In the genomic region with DNA sequence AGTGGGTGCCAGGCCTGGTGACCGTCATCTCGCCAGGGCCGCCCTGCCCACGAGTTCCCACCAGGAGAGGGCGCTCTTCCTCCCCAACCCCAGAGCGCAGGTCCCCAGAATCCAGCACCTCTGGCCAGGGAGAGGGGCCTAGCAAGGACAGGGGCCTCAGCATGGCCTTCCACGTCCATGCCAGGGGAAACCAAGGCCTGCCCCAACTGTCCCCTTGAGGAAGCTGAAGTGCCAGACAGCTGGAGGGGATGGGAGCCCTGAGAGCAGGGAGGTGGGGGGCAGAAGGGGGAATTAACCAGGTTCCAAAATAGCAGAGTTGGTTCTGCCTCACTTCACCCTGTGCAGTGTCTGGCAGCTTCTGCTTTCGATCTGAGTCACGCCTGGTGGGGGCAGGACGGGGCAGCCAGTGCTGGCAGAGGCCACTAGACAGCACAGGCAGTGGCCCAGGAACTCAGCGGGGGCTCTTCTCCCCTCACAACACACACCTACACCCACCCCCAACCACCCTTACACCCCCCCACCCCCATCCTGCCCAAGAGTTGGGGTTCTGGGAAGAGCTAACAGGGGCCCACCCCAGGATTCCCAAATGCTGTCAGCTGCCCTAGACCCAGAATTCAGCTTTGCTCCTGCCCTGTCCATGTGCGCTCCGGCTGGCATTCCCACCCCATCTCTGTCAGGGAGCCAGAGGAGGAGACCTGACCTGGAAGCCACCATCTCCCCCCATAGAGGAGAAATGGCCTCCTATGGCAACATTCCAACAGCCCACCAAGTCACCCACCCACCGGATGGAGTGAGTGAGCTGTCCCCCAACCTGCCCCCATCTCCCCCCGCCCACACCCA, we compare ENCODE assay signal across 8 cellular contexts. TPM values are rescaled to one million over a fixed set of nuclear protein-coding genes. Genes with fewer than 3 reads are reported as not detected.
DNase-seq lines count a peak whose midpoint lies in the region; ATAC-seq, FAIRE-seq and TF ChIP-seq lines count a peak whose summit lies in the region.

No MANE protein-coding gene starts in this region.

- H2AFZ ChIP-seq in GM23338: 0 out of 2 replicates have a peak overlapping the region, but pooled peaks have one; percentile 56

- H3K4me3 Mint-ChIP-seq in GM23338: no peak overlapping the region
- H3K4me3 Mint-ChIP-seq in chondrocyte (ENCODE audit: unreplicated experiment): no peak overlapping the region

- H3K27ac Mint-ChIP-seq in GM23338 (no peak overlapping the region), chondrocyte (ENCODE audit: unreplicated experiment) (peak overlapping the region; percentile 81)

- H3K4me1 ChIP-seq in GM23338 (ENCODE audit: insufficient read depth) (peaks cover 6% of the 10 kb centered on the region; the same call in 1 of the 2 replicates), left lung (peaks cover 20 to 51% of the 10 kb centered on the region in 2 donors)

- no peaks in the 10 kb centered on the region for H3K27me3 ChIP-seq in GM23338 (ENCODE audit: insufficient read depth)
- H3K27me3 ChIP-seq in left lung: no peaks in the 10 kb centered on the region

- no peaks in the 10 kb centered on the region for H3K36me3 ChIP-seq in GM23338 (ENCODE audit: insufficient read depth)
- peaks cover 0 to 10% of the 10 kb centered on the region in 2 donors for H3K36me3 ChIP-seq in left lung

- no peaks in the 10 kb centered on the region for H4K20me1 ChIP-seq in GM23338 (replicated peaks; ENCODE audit: insufficient read depth)

- peaks cover 11% of the 10 kb centered on the region for H3K4me1 Mint-ChIP-seq in GM23338
- H3K4me1 Mint-ChIP-seq in chondrocyte (ENCODE audit: low read depth): peaks cover 32% of the 10 kb centered on the region

- no peaks in the 10 kb centered on the region for H3F3A ChIP-seq in GM23338 (replicated peaks; ENCODE audit: low read depth)

- H3K9me3 ChIP-seq in left lung: no peaks in the 10 kb centered on the region

- H3K9me2 ChIP-seq in GM23338 (ENCODE audit: insufficient read depth): no peaks in the 10 kb centered on the region

- ATAC-seq in GM23338 (peak; percentile 95), left lung (peak; percentile 87)

- H3K9me3 Mint-ChIP-seq in GM23338 (no peaks in the 10 kb centered on the region), chondrocyte (ENCODE audit: low read depth) (no peaks in the 10 kb centered on the region)

- DNase-seq in GM12892 (ENCODE audit: insufficient read length) (peak; percentile 91), GM23338 (ENCODE audit: low spot score) (peak; percentile 84), LHCN-M2 (ENCODE audit: low read depth) (peak; percentile 65), chondrocyte (ENCODE audit: low spot score) (no peak), left lung (peak; percentile 90 to 91), LoVo (ENCODE audit: low spot score) (no peak)
- peak; percentile 15 for DNase-seq in stimulated activated CD8-positive, alpha-beta memory T cell treated with anti-CD3 and anti-CD28 coated beads, Interleukin-12 subunit alpha, Interleukin-12 subunit beta, amount 100 ng/mL, for 1 hour (ENCODE audit: low read depth)

- H3K27me3 Mint-ChIP-seq in GM23338 (ENCODE audit: insufficient read depth, low read depth, poor library complexity) (peaks cover 8% of the 10 kb centered on the region), chondrocyte (ENCODE audit: low read depth) (no peaks in the 10 kb centered on the region)

- TF ChIP-seq CTCF in GM23338 (conservative IDR thresholded peaks at IDR 0.05; ENCODE audit: low read depth in 2 of 2) (peak; percentile 81 to 98), WI38 (IDR thresholded peaks at IDR 0.05; ENCODE audit: low read depth, low read length) (peak; percentile 80), chondrocyte (IDR thresholded peaks at IDR 0.05) (peak; percentile 83), left lung (IDR thresholded peaks at IDR 0.05) (peak; percentile 65 to 89)

- peak; percentile 57 for TF ChIP-seq POLR2A in GM12892 (IDR thresholded peaks at IDR 0.05; ENCODE audit: low read depth, low read length)

- intact Hi-C loops in left lung (cut with DNase I): no loop called here

- H3K36me3 Mint-ChIP-seq in GM23338 (ENCODE audit: low read depth) (no peaks in the 10 kb centered on the region), chondrocyte (ENCODE audit: low read depth) (no peaks in the 10 kb centered on the region)

- no peak overlapping the region for H3K4me2 ChIP-seq in GM23338

- no peaks in the 10 kb centered on the region for H3K79me2 ChIP-seq in GM23338 (replicated peaks; ENCODE audit: insufficient read depth)

- peak; percentile 99 for FAIRE-seq in GM12892 (lab: Jason Lieb, UNC)

- H3K4me3 ChIP-seq in GM23338 (no peak overlapping the region), WI38 (ENCODE audit: low read depth, low read length) (no peak overlapping the region), left lung (no peak overlapping the region)

- no peak overlapping the region for H3K27ac ChIP-seq in GM23338 (ENCODE audit: low read depth)
- H3K27ac ChIP-seq in left lung: peak overlapping the region; percentile 72 to 76

TF ChIP-seq in GM23338, 12 proteins besides CTCF, POLR2A, EP300 and RAD21 (continues in another document):
- TF ChIP-seq POLR2AphosphoS5 (IDR thresholded peaks at IDR 0.05; ENCODE audit: low read depth) (no peak), EZH2 (IDR thresholded peaks at IDR 0.05; ENCODE audit: low read depth, unreplicated experiment) (no peak), ZNF114 (CRISPR knock-in tag; IDR thresholded peaks at IDR 0.05) (no peak), NANOG (IDR thresholded peaks at IDR 0.05; ENCODE audit: borderline replicate concordance) (no peak), STAT1 (IDR thresholded peaks at IDR 0.05; ENCODE audit: unreplicated experiment) (no peak), EZH2phosphoT487 (IDR thresholded peaks at IDR 0.05; ENCODE audit: unreplicated experiment) (no peak), ZNF331 (CRISPR knock-in tag; IDR thresholded peaks at IDR 0.05; ENCODE audit: low read depth) (no peak), JUNB (IDR thresholded peaks at IDR 0.05; ENCODE audit: unreplicated experiment) (no peak)
- TF ChIP-seq, protein P1, sequence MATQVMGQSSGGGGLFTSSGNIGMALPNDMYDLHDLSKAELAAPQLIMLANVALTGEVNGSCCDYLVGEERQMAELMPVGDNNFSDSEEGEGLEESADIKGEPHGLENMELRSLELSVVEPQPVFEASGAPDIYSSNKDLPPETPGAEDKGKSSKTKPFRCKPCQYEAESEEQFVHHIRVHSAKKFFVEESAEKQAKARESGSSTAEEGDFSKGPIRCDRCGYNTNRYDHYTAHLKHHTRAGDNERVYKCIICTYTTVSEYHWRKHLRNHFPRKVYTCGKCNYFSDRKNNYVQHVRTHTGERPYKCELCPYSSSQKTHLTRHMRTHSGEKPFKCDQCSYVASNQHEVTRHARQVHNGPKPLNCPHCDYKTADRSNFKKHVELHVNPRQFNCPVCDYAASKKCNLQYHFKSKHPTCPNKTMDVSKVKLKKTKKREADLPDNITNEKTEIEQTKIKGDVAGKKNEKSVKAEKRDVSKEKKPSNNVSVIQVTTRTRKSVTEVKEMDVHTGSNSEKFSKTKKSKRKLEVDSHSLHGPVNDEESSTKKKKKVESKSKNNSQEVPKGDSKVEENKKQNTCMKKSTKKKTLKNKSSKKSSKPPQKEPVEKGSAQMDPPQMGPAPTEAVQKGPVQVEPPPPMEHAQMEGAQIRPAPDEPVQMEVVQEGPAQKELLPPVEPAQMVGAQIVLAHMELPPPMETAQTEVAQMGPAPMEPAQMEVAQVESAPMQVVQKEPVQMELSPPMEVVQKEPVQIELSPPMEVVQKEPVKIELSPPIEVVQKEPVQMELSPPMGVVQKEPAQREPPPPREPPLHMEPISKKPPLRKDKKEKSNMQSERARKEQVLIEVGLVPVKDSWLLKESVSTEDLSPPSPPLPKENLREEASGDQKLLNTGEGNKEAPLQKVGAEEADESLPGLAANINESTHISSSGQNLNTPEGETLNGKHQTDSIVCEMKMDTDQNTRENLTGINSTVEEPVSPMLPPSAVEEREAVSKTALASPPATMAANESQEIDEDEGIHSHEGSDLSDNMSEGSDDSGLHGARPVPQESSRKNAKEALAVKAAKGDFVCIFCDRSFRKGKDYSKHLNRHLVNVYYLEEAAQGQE (IDR thresholded peaks at IDR 0.05; ENCODE audit: unreplicated experiment): no peak

RNA-seq across cellular contexts. Expression of a gene that starts 29.2 kb away (rescaled TPM):
- polyA plus RNA-seq in GM12892 (2012; ENCODE audit: missing spikeins): 55.3 TPM
- total RNA-seq in GM23338 (2014; rRNA removed; shearing (Covaris generic)): 1.7 and 4.3 TPM in 2 replicates
- polyA plus RNA-seq in GM23338 (2016; fragmentation: Nextera tagmentation; extraction: Ambion mirVana): 1.1 and 1.3 TPM in 2 replicates
- total RNA-seq in LHCN-M2 (2014; rRNA removed) (2.4 and 3.6 TPM in 2 replicates), chondrocyte (10.7 to 12.4 TPM (median 11.6 TPM) in 3 replicates), left lung (10 to 100 TPM; 22.0 to 37.0 TPM)
- polyA plus RNA-seq in LHCN-M2 (2012): 3.1 TPM

RNA-seq across cellular contexts. Expression of a gene that starts 41.0 kb away (rescaled TPM):
- not detected for polyA plus RNA-seq in GM12892 (2012; ENCODE audit: missing spikeins)
- not detected in 2 replicates for total RNA-seq in GM23338 (2014; rRNA removed; shearing (Covaris generic))
- not detected in 2 replicates for polyA plus RNA-seq in GM23338 (2016; fragmentation: Nextera tagmentation; extraction: Ambion mirVana)
- total RNA-seq in LHCN-M2 (2014; rRNA removed) (not detected in 2 replicates), chondrocyte (not detected in 3 replicates), left lung (100 to 1,000 TPM; 175 to 266 TPM)
- not detected for polyA plus RNA-seq in LHCN-M2 (2012)

Comparison
In these comparisons a context has a peak if more than half of its experiments do, and no peak if none do; other contexts are left out.
1. DNase-seq: peak in GM12892 (single experiment), GM23338 (single experiment), LHCN-M2 (single experiment), left lung (2 of 2) and stimulated activated CD8-positive, alpha-beta memory T cell treated with anti-CD3 and anti-CD28 coated beads, Interleukin-12 subunit alpha, Interleukin-12 subunit beta, amount 100 ng/mL, for 1 hour (single experiment); none in chondrocyte (single experiment) and LoVo (single experiment).
2. RNA of a gene that starts 41.0 kb away (total RNA-seq): 175 to 266 TPM in left lung; not detected in GM23338, not detected in LHCN-M2 and not detected in chondrocyte; every median in the first group is over 100 times any median in the second.
3. Peak in every context shown above with its lines, with median percentiles within 50 percentile points of each other: CTCF ChIP-seq.